Comparison of ENCODE assay signal across 26 cellular contexts in the genomic region with DNA sequence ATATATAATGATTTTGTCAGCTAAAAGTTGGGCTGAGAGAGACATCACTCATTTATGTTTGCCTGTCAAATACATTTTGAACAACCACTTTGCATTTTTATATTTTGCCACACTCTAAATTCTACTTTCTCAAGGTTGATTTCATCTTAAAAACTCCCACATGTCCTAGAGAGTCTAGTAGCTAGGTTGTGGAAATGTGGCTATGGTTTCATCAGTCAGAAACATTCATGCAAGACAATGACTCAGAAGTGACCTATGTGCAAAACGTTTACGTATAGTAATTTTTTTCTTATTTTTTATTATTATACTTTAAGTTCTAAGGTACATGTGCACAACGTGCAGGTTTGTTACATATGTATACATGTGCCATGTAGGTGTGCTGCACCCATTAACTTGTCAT. TPM values are rescaled to one million over a fixed set of nuclear protein-coding genes. Genes with fewer than 3 reads are reported as not detected.
"Had no signal": no experiment of that assay in that cellular context is flagged by ENCODE, and none has a peak within 500 bp of the region (broad histone marks: within the 10 kb centered on the region; RNA-seq: fewer than 3 reads in every experiment).

No MANE protein-coding gene starts in this region.

- H3K27me3 ChIP-seq: body of pancreas had no signal

- H3K27ac ChIP-seq: body of pancreas, VCaP had no signal

- H3K4me3 ChIP-seq: body of pancreas had no signal

- ATAC-seq: activated CD4-positive, alpha-beta T cell treated with anti-CD3 and anti-CD28 coated beads for 36 hours; activated T-helper 17 cell treated with anti-CD3 and anti-CD28 coated beads, Interleukin-2, amount 50 U/mL, for 72 hours; body of pancreas; T-helper 17 cell had no signal

- DNase-seq: activated CD4-positive, alpha-beta memory T cell treated with anti-CD3 and anti-CD28 coated beads, Interleukin-2, amount 10 ng/mL, durations not matched to agents 7 days and 5 days; activated CD4-positive, alpha-beta T cell treated with anti-CD3 and anti-CD28 coated beads for 36 hours; activated CD4-positive, alpha-beta T cell treated with anti-CD3 and anti-CD28 coated beads, Interleukin-2, amount 50 U/mL, for 1 hour; activated CD4-positive, CD25-positive, alpha-beta regulatory T cell; activated gamma-delta T cell; activated naive CD4-positive, alpha-beta T cell treated with anti-CD3 and anti-CD28 coated beads for 36 hours; activated T-cell treated with anti-CD3 and anti-CD28 coated beads for 4 hours; activated T-cell treated with anti-CD3 and anti-CD28 coated beads, Interleukin-2, amount 50 U/mL, for 48 hours; anterior cingulate cortex; body of pancreas; central memory CD4-positive, alpha-beta T cell; KBM-7; NCI-H1092; NCI-H1417; NCI-H1930; NCI-H2171; NCI-H2227 treated with DMSO at 0.1 percent for 48 hours; NCI-H526 treated with DMSO at 0.1 percent for 48 hours; NCI-H82; SIG-M5; T-helper 17 cell; T-helper 9 cell had no signal

- H3K4me1 ChIP-seq: body of pancreas had no signal

- H3K9me3 ChIP-seq: body of pancreas had no signal

RNA-seq across cellular contexts. Expression of gene PRKD1, which starts 27.4 kb away (rescaled TPM):
- total RNA-seq: activated CD4-positive, alpha-beta memory T cell treated with anti-CD3 and anti-CD28 coated beads, Interleukin-2, amount 10 ng/mL, durations not matched to agents 7 days and 5 days; activated CD4-positive, alpha-beta T cell treated with anti-CD3 and anti-CD28 coated beads for 36 hours; activated CD8-positive, alpha-beta memory T cell treated with anti-CD3 and anti-CD28 coated beads for 36 hours; activated naive CD4-positive, alpha-beta T cell treated with anti-CD3 and anti-CD28 coated beads for 36 hours; activated T-helper 17 cell treated with anti-CD3 and anti-CD28 coated beads, Interleukin-2, amount 50 U/mL, for 72 hours; OCI-LY7; T-helper 17 cell had no signal
